8 cellular contexts compared by ENCODE assay signal in the genomic region with DNA sequence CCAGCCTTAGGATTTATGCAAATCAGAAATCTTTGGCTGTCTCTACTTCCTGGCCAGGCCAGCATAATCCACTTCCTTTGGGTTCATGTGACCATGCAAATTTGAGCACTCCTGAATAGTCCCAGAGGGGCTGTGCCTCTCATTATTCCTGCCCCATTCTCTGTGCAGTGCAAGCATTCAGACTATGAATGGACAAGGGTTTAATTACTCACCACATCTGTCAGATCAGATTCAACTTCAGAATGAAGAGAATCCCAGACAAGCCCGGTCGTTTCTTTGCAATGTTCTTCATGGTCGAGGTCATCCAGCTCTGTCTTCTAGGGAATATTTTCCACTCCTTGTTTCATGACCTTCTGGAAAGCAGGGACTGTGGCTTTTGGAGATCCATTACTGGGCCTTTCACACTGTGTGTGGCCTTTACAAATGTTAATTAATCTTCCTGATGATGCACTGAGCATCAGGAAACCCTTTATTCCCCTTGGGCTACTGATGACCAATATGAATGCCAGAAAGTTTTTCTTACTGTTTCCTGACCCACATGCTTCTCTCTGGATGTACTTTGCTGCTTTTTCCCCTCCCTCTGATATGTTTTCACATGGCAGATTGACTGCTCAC.
DNase-seq lines count a peak whose midpoint lies in the region; ATAC-seq, FAIRE-seq and TF ChIP-seq lines count a peak whose summit lies in the region.

No MANE protein-coding gene starts in this region.

- H3K4me3 ChIP-seq in epithelial cell of esophagus (ENCODE audit: low read length) = no peak overlapping the region

- DNase-seq in NCI-H187 treated with DMSO at 0.1 percent for 48 hours (lab: John Stamatoyannopoulos, UW) (peak; percentile 19), epithelial cell of esophagus (ENCODE audit: low read depth) (peak; percentile 48), pons (ENCODE audit: low spot score) (peak; percentile 37), D721Med (ENCODE audit: insufficient read length, low spot score) (no peak), NCI-H2081 (lab: John Stamatoyannopoulos, UW) (no peak)

- FAIRE-seq in D721Med (lab: Jason Lieb, UNC) = no peak

- peak; percentile 79 for ATAC-seq in GM21447 (IDR thresholded peaks at IDR 0.05; ENCODE audit: unreplicated experiment)
- no peak for ATAC-seq in GM21528 (IDR thresholded peaks at IDR 0.05; ENCODE audit: low FRiP score, unreplicated experiment)
- ATAC-seq in GM19452 (IDR thresholded peaks at IDR 0.05; ENCODE audit: unreplicated experiment) = no peak

- TF ChIP-seq CTCF in epithelial cell of esophagus (IDR thresholded peaks at IDR 0.05; ENCODE audit: insufficient read depth, low read depth, low read length, missing control alignments) (no peak), D721Med (IDR thresholded peaks at IDR 0.05; ENCODE audit: insufficient read depth, missing control alignments) (no peak)

Comparison
In these comparisons a context has a peak if more than half of its experiments do, and no peak if none do; other contexts are left out.
1. DNase-seq: peak in NCI-H187 treated with DMSO at 0.1 percent for 48 hours (single experiment), epithelial cell of esophagus (single experiment) and pons (single experiment); none in D721Med (single experiment) and NCI-H2081 (0 of 2).